2 cellular contexts compared by ENCODE assay signal in the genomic region with DNA sequence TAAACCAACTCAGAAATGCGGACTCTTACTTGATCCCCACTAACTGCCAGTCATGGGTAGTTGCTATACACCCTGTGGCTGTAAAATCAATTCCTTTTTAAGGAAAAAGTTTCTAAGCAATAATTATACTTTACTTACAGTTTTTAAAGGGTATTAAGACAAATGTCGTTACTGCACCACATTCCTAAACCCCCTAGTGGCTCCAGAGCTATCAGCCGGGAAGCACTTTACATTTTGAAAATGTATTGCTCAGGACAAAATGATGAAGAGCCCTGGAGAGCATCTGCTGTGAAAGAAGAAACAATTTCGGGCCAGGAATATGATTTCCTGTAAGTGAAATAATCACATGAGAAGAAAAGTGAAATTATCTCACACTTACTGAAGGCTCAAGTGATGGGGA.
TF ChIP-seq lines count a peak whose summit lies in the region.

No MANE protein-coding gene starts in this region.

TF ChIP-seq in GM23338, 12 proteins besides CTCF, POLR2A, EP300 and RAD21 (continued from another document):
- TF ChIP-seq ZNF331 (CRISPR knock-in tag; IDR thresholded peaks at IDR 0.05; ENCODE audit: low read depth): no peak
- TF ChIP-seq, protein P1, sequence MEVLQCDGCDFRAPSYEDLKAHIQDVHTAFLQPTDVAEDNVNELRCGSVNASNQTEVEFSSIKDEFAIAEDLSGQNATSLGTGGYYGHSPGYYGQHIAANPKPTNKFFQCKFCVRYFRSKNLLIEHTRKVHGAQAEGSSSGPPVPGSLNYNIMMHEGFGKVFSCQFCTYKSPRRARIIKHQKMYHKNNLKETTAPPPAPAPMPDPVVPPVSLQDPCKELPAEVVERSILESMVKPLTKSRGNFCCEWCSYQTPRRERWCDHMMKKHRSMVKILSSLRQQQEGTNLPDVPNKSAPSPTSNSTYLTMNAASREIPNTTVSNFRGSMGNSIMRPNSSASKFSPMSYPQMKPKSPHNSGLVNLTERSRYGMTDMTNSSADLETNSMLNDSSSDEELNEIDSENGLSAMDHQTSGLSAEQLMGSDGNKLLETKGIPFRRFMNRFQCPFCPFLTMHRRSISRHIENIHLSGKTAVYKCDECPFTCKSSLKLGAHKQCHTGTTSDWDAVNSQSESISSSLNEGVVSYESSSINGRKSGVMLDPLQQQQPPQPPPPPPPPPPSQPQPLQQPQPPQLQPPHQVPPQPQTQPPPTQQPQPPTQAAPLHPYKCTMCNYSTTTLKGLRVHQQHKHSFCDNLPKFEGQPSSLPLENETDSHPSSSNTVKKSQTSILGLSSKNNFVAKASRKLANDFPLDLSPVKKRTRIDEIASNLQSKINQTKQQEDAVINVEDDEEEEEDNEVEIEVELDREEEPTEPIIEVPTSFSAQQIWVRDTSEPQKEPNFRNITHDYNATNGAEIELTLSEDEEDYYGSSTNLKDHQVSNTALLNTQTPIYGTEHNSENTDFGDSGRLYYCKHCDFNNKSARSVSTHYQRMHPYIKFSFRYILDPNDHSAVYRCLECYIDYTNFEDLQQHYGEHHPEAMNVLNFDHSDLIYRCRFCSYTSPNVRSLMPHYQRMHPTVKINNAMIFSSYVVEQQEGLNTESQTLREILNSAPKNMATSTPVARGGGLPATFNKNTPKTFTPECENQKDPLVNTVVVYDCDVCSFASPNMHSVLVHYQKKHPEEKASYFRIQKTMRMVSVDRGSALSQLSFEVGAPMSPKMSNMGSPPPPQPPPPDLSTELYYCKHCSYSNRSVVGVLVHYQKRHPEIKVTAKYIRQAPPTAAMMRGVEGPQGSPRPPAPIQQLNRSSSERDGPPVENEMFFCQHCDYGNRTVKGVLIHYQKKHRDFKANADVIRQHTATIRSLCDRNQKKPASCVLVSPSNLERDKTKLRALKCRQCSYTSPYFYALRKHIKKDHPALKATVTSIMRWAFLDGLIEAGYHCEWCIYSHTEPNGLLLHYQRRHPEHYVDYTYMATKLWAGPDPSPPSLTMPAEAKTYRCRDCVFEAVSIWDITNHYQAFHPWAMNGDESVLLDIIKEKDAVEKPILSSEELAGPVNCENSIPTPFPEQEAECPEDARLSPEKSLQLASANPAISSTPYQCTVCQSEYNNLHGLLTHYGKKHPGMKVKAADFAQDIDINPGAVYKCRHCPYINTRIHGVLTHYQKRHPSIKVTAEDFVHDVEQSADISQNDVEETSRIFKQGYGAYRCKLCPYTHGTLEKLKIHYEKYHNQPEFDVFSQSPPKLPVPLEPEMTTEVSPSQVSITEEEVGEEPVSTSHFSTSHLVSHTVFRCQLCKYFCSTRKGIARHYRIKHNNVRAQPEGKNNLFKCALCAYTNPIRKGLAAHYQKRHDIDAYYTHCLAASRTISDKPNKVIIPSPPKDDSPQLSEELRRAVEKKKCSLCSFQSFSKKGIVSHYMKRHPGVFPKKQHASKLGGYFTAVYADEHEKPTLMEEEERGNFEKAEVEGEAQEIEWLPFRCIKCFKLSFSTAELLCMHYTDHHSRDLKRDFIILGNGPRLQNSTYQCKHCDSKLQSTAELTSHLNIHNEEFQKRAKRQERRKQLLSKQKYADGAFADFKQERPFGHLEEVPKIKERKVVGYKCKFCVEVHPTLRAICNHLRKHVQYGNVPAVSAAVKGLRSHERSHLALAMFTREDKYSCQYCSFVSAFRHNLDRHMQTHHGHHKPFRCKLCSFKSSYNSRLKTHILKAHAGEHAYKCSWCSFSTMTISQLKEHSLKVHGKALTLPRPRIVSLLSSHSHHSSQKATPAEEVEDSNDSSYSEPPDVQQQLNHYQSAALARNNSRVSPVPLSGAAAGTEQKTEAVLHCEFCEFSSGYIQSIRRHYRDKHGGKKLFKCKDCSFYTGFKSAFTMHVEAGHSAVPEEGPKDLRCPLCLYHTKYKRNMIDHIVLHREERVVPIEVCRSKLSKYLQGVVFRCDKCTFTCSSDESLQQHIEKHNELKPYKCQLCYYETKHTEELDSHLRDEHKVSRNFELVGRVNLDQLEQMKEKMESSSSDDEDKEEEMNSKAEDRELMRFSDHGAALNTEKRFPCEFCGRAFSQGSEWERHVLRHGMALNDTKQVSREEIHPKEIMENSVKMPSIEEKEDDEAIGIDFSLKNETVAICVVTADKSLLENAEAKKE (CRISPR knock-in tag; IDR thresholded peaks at IDR 0.05): no peak
- no peak for TF ChIP-seq CREB1 (CRISPR knock-in tag; IDR thresholded peaks at IDR 0.05; ENCODE audit: low read depth)
- TF ChIP-seq STAT1 (IDR thresholded peaks at IDR 0.05; ENCODE audit: unreplicated experiment): no peak
- TF ChIP-seq ZNF114 (CRISPR knock-in tag; IDR thresholded peaks at IDR 0.05): no peak
- TF ChIP-seq, protein P2, sequence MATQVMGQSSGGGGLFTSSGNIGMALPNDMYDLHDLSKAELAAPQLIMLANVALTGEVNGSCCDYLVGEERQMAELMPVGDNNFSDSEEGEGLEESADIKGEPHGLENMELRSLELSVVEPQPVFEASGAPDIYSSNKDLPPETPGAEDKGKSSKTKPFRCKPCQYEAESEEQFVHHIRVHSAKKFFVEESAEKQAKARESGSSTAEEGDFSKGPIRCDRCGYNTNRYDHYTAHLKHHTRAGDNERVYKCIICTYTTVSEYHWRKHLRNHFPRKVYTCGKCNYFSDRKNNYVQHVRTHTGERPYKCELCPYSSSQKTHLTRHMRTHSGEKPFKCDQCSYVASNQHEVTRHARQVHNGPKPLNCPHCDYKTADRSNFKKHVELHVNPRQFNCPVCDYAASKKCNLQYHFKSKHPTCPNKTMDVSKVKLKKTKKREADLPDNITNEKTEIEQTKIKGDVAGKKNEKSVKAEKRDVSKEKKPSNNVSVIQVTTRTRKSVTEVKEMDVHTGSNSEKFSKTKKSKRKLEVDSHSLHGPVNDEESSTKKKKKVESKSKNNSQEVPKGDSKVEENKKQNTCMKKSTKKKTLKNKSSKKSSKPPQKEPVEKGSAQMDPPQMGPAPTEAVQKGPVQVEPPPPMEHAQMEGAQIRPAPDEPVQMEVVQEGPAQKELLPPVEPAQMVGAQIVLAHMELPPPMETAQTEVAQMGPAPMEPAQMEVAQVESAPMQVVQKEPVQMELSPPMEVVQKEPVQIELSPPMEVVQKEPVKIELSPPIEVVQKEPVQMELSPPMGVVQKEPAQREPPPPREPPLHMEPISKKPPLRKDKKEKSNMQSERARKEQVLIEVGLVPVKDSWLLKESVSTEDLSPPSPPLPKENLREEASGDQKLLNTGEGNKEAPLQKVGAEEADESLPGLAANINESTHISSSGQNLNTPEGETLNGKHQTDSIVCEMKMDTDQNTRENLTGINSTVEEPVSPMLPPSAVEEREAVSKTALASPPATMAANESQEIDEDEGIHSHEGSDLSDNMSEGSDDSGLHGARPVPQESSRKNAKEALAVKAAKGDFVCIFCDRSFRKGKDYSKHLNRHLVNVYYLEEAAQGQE (IDR thresholded peaks at IDR 0.05; ENCODE audit: unreplicated experiment): no peak
- TF ChIP-seq POLR2AphosphoS5 (IDR thresholded peaks at IDR 0.05; ENCODE audit: low read depth): no peak

TF ChIP-seq in WTC11, 78 proteins besides CTCF, POLR2A, EP300 and RAD21:
- TF ChIP-seq, protein P3, sequence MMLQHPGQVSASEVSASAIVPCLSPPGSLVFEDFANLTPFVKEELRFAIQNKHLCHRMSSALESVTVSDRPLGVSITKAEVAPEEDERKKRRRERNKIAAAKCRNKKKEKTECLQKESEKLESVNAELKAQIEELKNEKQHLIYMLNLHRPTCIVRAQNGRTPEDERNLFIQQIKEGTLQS (CRISPR knock-in tag; conservative IDR thresholded peaks at IDR 0.05): no peak
- TF ChIP-seq, protein P4, sequence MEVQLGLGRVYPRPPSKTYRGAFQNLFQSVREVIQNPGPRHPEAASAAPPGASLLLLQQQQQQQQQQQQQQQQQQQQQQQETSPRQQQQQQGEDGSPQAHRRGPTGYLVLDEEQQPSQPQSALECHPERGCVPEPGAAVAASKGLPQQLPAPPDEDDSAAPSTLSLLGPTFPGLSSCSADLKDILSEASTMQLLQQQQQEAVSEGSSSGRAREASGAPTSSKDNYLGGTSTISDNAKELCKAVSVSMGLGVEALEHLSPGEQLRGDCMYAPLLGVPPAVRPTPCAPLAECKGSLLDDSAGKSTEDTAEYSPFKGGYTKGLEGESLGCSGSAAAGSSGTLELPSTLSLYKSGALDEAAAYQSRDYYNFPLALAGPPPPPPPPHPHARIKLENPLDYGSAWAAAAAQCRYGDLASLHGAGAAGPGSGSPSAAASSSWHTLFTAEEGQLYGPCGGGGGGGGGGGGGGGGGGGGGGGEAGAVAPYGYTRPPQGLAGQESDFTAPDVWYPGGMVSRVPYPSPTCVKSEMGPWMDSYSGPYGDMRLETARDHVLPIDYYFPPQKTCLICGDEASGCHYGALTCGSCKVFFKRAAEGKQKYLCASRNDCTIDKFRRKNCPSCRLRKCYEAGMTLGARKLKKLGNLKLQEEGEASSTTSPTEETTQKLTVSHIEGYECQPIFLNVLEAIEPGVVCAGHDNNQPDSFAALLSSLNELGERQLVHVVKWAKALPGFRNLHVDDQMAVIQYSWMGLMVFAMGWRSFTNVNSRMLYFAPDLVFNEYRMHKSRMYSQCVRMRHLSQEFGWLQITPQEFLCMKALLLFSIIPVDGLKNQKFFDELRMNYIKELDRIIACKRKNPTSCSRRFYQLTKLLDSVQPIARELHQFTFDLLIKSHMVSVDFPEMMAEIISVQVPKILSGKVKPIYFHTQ (CRISPR knock-in tag; IDR thresholded peaks at IDR 0.05): no peak
- TF ChIP-seq, protein P5, sequence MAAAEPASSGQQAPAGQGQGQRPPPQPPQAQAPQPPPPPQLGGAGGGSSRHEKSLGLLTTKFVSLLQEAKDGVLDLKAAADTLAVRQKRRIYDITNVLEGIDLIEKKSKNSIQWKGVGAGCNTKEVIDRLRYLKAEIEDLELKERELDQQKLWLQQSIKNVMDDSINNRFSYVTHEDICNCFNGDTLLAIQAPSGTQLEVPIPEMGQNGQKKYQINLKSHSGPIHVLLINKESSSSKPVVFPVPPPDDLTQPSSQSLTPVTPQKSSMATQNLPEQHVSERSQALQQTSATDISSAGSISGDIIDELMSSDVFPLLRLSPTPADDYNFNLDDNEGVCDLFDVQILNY (CRISPR knock-in tag; IDR thresholded peaks at IDR 0.05): no peak
- no peak for TF ChIP-seq NFE2L1 (CRISPR knock-in tag; IDR thresholded peaks at IDR 0.05)
- TF ChIP-seq ZNF423 (CRISPR knock-in tag; IDR thresholded peaks at IDR 0.05): no peak
- no peak for TF ChIP-seq ELF4 (CRISPR knock-in tag; IDR thresholded peaks at IDR 0.05; ENCODE audit: low read depth)
- TF ChIP-seq, protein P6, sequence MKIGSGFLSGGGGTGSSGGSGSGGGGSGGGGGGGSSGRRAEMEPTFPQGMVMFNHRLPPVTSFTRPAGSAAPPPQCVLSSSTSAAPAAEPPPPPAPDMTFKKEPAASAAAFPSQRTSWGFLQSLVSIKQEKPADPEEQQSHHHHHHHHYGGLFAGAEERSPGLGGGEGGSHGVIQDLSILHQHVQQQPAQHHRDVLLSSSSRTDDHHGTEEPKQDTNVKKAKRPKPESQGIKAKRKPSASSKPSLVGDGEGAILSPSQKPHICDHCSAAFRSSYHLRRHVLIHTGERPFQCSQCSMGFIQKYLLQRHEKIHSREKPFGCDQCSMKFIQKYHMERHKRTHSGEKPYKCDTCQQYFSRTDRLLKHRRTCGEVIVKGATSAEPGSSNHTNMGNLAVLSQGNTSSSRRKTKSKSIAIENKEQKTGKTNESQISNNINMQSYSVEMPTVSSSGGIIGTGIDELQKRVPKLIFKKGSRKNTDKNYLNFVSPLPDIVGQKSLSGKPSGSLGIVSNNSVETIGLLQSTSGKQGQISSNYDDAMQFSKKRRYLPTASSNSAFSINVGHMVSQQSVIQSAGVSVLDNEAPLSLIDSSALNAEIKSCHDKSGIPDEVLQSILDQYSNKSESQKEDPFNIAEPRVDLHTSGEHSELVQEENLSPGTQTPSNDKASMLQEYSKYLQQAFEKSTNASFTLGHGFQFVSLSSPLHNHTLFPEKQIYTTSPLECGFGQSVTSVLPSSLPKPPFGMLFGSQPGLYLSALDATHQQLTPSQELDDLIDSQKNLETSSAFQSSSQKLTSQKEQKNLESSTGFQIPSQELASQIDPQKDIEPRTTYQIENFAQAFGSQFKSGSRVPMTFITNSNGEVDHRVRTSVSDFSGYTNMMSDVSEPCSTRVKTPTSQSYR (CRISPR knock-in tag; IDR thresholded peaks at IDR 0.05): no peak
- TF ChIP-seq ESRRA (CRISPR knock-in tag; IDR thresholded peaks at IDR 0.05; ENCODE audit: borderline replicate concordance): no peak
